8 cellular contexts compared by ENCODE assay signal in the genomic region with DNA sequence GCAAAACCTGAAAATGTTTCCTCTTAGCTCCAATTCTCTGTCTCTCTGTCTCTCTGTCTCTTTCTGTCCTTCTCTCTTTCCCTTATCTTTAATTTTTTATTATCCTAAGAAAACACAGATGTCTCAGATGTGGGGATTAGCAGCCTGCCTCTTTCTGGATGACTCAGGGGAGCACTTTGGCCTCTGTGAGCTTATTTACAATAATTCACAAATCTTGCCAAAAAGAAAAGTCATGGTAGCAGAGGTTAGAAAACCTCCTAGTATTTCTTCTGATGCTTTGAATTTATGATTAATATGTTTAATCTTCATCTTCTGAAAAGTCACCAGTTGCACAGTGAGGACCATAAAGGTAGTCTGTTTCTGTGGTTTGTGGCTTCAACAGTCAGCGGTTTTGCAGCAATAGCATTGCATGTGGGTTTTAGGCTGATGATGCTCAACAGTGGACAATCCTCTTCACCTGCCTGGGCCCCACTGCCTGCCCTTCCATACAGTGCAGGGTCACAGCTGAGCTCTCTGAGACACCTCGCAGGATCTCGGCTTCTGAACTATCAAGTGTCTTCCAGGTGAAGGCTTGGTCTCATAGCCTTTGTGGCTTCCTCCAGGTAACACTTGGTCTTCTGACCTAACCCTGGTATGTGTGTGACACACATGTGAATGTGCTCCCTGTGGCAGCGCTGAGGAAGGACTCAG.
A peak's percentile ranks its signal among the peaks of the same experiment; 100 is the strongest.
DNase-seq lines count a peak whose midpoint lies in the region; ATAC-seq, FAIRE-seq and TF ChIP-seq lines count a peak whose summit lies in the region.
"Not testable (repeated sequence)": the region's sequence is repeated elsewhere in the genome, so short reads cannot be mapped to it uniquely, and the experiment has no call there.

No MANE protein-coding gene starts in this region.

- TF ChIP-seq RAD21 in GM12878 (IDR thresholded peaks at IDR 0.05; ENCODE audit: insufficient read depth, low read depth, low read length): not testable (repeated sequence)

- not testable (repeated sequence) for H3K9me3 ChIP-seq in BLaER1; GM23248 (ENCODE audit: low read depth); MM.1S (replicated peaks; ENCODE audit: insufficient read depth, low read length); GM12878 (replicated peaks; ENCODE audit: control insufficient read depth, insufficient read depth, low read length); smooth muscle cell (replicated peaks; ENCODE audit: low read depth)

- in situ Hi-C loops in GM23248 (cut with MboI); GM12878 (cut with MboI): not testable (repeated sequence)

- BruUV-seq in GM12878 (replicated peaks; lab: Mats Ljungman, UMichigan): not testable (repeated sequence)

- H3K27ac ChIP-seq in BLaER1, GM23248: not testable (repeated sequence)
- H3K27ac ChIP-seq in MM.1S (ENCODE audit: low read length) (peak overlapping the region; percentile 72; the same call in 1 of the 2 replicates), GM12878 (ENCODE audit: control insufficient read depth, insufficient read depth) (peak overlapping the region; percentile 60), smooth muscle cell (ENCODE audit: low read depth) (peak overlapping the region; percentile 95)

- H3K4me3 Mint-ChIP-seq in activated CD4-positive, alpha-beta T cell treated with anti-CD3 and anti-CD28 coated beads for 36 hours: not testable (repeated sequence)

- FAIRE-seq in GM12878 (lab: Jason Lieb, UNC): not testable (repeated sequence)

- WGBS in GM23248 (ENCODE audit: low coverage in 1 of 2, low lambda C conversion rate in 2 of 2, missing lambda C conversion rate in 2 of 2), 2 experiments: 57 to 63% methylated on average over 4 of the region's 4 CpGs
- WGBS in GM12878 (ENCODE audit: insufficient coverage, insufficient replicate concordance, low lambda C conversion rate, missing lambda C conversion rate): 15% methylated on average over 4 of the region's 4 CpGs
- WGBS in smooth muscle cell (ENCODE audit: low lambda C conversion rate): 66% methylated on average over 4 of the region's 4 CpGs

- SMC1A ChIA-PET in GM12878 (lab: Charles Lee; ENCODE audit: uncharacterized antibody, unreplicated experiment): interaction anchor here (1.0 to 5.1 kb wide), 7 partner anchors 9 to 32 kb away, joined by 3 to 39 read pairs (median 4); no protein-coding TSS in a partner anchor

- H3K4me1 ChIP-seq in BLaER1: peaks cover 15% of the 10 kb centered on the region
- H3K4me1 ChIP-seq in GM23248 (ENCODE audit: insufficient read depth): peaks cover 14% of the 10 kb centered on the region
- H3K4me1 ChIP-seq in MM.1S (ENCODE audit: low read length): peaks cover 42% of the 10 kb centered on the region
- H3K4me1 ChIP-seq in GM12878 (ENCODE audit: control insufficient read depth, insufficient read depth, low read length): peaks cover 49% of the 10 kb centered on the region
- H3K4me1 ChIP-seq in smooth muscle cell (ENCODE audit: low read depth): not testable (repeated sequence)

- H3K9ac ChIP-seq in BLaER1; GM23248; MM.1S (ENCODE audit: low read length); GM12878 (ENCODE audit: control insufficient read depth, insufficient read depth, low read length); smooth muscle cell (ENCODE audit: low read depth): not testable (repeated sequence)

- not testable (repeated sequence) for H3K9me3 Mint-ChIP-seq in activated CD4-positive, alpha-beta T cell treated with anti-CD3 and anti-CD28 coated beads for 36 hours (ENCODE audit: low read depth)

- not testable (repeated sequence) for H3K36me3 ChIP-seq in BLaER1; GM23248 (ENCODE audit: low read depth); MM.1S (replicated peaks; ENCODE audit: insufficient read depth, low read length); GM12878 (ENCODE audit: control insufficient read depth in 2 of 2, insufficient read depth in 2 of 2, low read length in 1 of 2); smooth muscle cell (ENCODE audit: low read depth)

- H3K27me3 ChIP-seq in BLaER1; MM.1S (replicated peaks; ENCODE audit: insufficient read depth, low read length); GM12878 (replicated peaks in 1 of 2; ENCODE audit: control insufficient read depth in 2 of 2, insufficient read depth in 2 of 2, low read length in 1 of 2); smooth muscle cell (ENCODE audit: low read depth): not testable (repeated sequence)
- peaks cover 41% of the 10 kb centered on the region for H3K27me3 ChIP-seq in GM23248 (replicated peaks; ENCODE audit: insufficient read depth)

- TF ChIP-seq EP300 in GM12878 (IDR thresholded peaks at IDR 0.05; ENCODE audit: borderline replicate concordance in 1 of 2, control insufficient read depth in 1 of 2, low read depth in 2 of 2, low read length in 2 of 2): not testable (repeated sequence)

- TF ChIP-seq POLR2A in GM12878 (IDR thresholded peaks at IDR 0.05; ENCODE audit: low read depth, low read length): not testable (repeated sequence)

- TF ChIP-seq CTCF in MM.1S (IDR thresholded peaks at IDR 0.05; ENCODE audit: low read length); GM12878 (IDR thresholded peaks at IDR 0.05 in 2 of 3, conservative IDR thresholded peaks at IDR 0.05 in 1 of 3; ENCODE audit: control insufficient read depth in 2 of 3, extremely low read depth in 1 of 3, insufficient read depth in 1 of 3, low read depth in 3 of 3, low read length in 3 of 3); fibroblast of the aortic adventitia (IDR thresholded peaks at IDR 0.05; ENCODE audit: insufficient read depth, low read length); smooth muscle cell (IDR thresholded peaks at IDR 0.05; ENCODE audit: borderline replicate concordance, insufficient read depth, poor library complexity, severe bottlenecking): not testable (repeated sequence)

- H3K4me2 ChIP-seq in BLaER1: peak overlapping the region; percentile 44
- H3K4me2 ChIP-seq in GM23248 (ENCODE audit: unreplicated experiment): not testable (repeated sequence)
- peak overlapping the region; percentile 66; the same call in 1 of the 2 replicates for H3K4me2 ChIP-seq in MM.1S (ENCODE audit: low read depth, low read length)
- H3K4me2 ChIP-seq in GM12878 (ENCODE audit: control insufficient read depth, insufficient read depth): peak overlapping the region; percentile 53
- H3K4me2 ChIP-seq in smooth muscle cell: peak overlapping the region; percentile 40

- ATAC-seq in activated CD4-positive, alpha-beta T cell treated with anti-CD3 and anti-CD28 coated beads for 36 hours: peak; percentile 33
- peak; percentile 65 for ATAC-seq in GM12878

- peaks cover 22% of the 10 kb centered on the region for H3K4me1 Mint-ChIP-seq in activated CD4-positive, alpha-beta T cell treated with anti-CD3 and anti-CD28 coated beads for 36 hours

- intact Hi-C loops in activated CD4-positive, alpha-beta T cell treated with anti-CD3 and anti-CD28 coated beads for 36 hours (cut with DNase I, micrococcal nuclease); GM12878 (cut with micrococcal nuclease; ENCODE audit: unreplicated experiment): not testable (repeated sequence)

- H3K36me3 Mint-ChIP-seq in activated CD4-positive, alpha-beta T cell treated with anti-CD3 and anti-CD28 coated beads for 36 hours (ENCODE audit: low read depth): not testable (repeated sequence)

- not testable (repeated sequence) for H3K4me3 ChIP-seq in BLaER1; GM23248; MM.1S (ENCODE audit: low read length); GM12878; fibroblast of the aortic adventitia (ENCODE audit: low read depth, low read length); smooth muscle cell

- H2AFZ ChIP-seq in GM23248; MM.1S (ENCODE audit: low read length); GM12878 (ENCODE audit: control insufficient read depth, low read depth, low read length); smooth muscle cell (ENCODE audit: low read depth): not testable (repeated sequence)

- H3K27me3 Mint-ChIP-seq in activated CD4-positive, alpha-beta T cell treated with anti-CD3 and anti-CD28 coated beads for 36 hours: peaks cover 28% of the 10 kb centered on the region

- DNase-seq in GM23248: peak; percentile 42
- DNase-seq in MM.1S: peak; percentile 86
- DNase-seq in activated CD4-positive, alpha-beta T cell treated with anti-CD3 and anti-CD28 coated beads for 36 hours: peak; percentile 31
- DNase-seq in activated T-cell treated with anti-CD3 and anti-CD28 coated beads, Interleukin-2, amount 50 U/mL, for 48 hours: peak; percentile 60 to 64
- not testable (repeated sequence) for DNase-seq in GM12878 (ENCODE audit: low read depth, low spot score); smooth muscle cell (lab: John Stamatoyannopoulos, UW; ENCODE audit: unreplicated experiment)
- DNase-seq in fibroblast of the aortic adventitia (ENCODE audit: low read depth): peak; percentile 29

- H3K79me2 ChIP-seq in GM23248 (ENCODE audit: insufficient read depth); MM.1S (ENCODE audit: low read length); GM12878 (ENCODE audit: control insufficient read depth, insufficient read depth, low read length); smooth muscle cell (ENCODE audit: low read depth): not testable (repeated sequence)

- RAD21 ChIA-PET in GM12878 (lab: Charles Lee; ENCODE audit: unreplicated experiment): interaction anchor here (0.5 to 2.6 kb wide), 7 partner anchors 11 to 1225 kb away, joined by 3 to 24 read pairs (median 4); no protein-coding TSS in a partner anchor

- not testable (repeated sequence) for H3K27ac Mint-ChIP-seq in activated CD4-positive, alpha-beta T cell treated with anti-CD3 and anti-CD28 coated beads for 36 hours

- CTCF ChIA-PET in activated CD4-positive, alpha-beta T cell treated with anti-CD3 and anti-CD28 coated beads for 36 hours (lab: Charles Lee): interaction anchor here (0.6 to 6.5 kb wide), 4 partner anchors 10 to 565 kb away, joined by 3 to 53 read pairs (median 4); no protein-coding TSS in a partner anchor
- CTCF ChIA-PET in GM12878 (lab: Yijun Ruan, JAX): interaction anchor here (1.3 to 7.5 kb wide), 7 partner anchors 8 to 69 kb away, joined by 4 to 107 read pairs (median 11); no protein-coding TSS in a partner anchor

- POLR2A ChIA-PET in activated CD4-positive, alpha-beta T cell treated with anti-CD3 and anti-CD28 coated beads for 36 hours (lab: Charles Lee): interaction anchor here (0.6 kb wide), 1 partner anchor 266 kb away, joined by 7 read pairs; no protein-coding TSS in a partner anchor
- POLR2A ChIA-PET in GM12878 (lab: Charles Lee): not testable (repeated sequence)

- not testable (repeated sequence) for H4K20me1 ChIP-seq in BLaER1; GM23248 (ENCODE audit: insufficient read depth); MM.1S (ENCODE audit: insufficient read depth, low read length); GM12878 (ENCODE audit: control insufficient read depth, insufficient read depth); smooth muscle cell (ENCODE audit: low read depth)

- H3F3A ChIP-seq in GM23248 (ENCODE audit: insufficient read depth) (peaks cover 12% of the 10 kb centered on the region; the same call in 1 of the 2 replicates), MM.1S (ENCODE audit: insufficient read depth, low read length) (peaks cover 21% of the 10 kb centered on the region), smooth muscle cell (ENCODE audit: low read depth) (peaks cover 11% of the 10 kb centered on the region)

- H3K9me2 ChIP-seq in GM23248 (ENCODE audit: insufficient read depth); MM.1S (replicated peaks; ENCODE audit: insufficient read depth, low read length): not testable (repeated sequence)
